Comparison of ENCODE assay signal across 13 cellular contexts in the genomic region with DNA sequence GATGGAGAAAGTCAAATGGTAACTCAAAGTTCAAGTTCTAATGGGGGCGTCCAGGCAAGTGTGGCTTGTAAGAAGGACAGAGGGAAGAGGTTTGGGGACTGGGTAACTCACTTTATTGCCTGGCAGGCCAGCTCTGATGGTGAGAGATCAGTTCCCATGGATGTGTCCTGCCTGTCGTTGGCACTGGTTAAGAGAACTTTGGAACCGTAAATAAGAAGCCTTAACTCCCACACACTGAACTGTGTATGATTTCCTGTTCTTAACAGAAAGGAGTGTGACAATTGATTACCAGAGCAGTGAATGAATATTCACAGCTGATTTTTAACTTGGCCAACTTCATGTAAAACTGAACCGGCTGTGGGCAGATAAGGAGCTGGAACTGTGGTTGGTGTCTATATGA.
"Had no signal": no experiment of that assay in that cellular context is flagged by ENCODE, and none has a peak within 500 bp of the region (broad histone marks: within the 10 kb centered on the region; RNA-seq: fewer than 3 reads in every experiment).

No MANE protein-coding gene starts in this region.

- H3K27me3 ChIP-seq: breast epithelium, pancreas had no signal

- H3K27ac ChIP-seq: breast epithelium, pancreas had no signal

- DNase-seq: activated CD4-positive, alpha-beta T cell treated with anti-CD3 and anti-CD28 coated beads, Interleukin-2, amount 50 U/mL, for 4 hours; activated CD4-positive, CD25-positive, alpha-beta regulatory T cell treated with anti-CD3 and anti-CD28 coated beads, Interleukin-2, amount 50 U/mL, for 72 hours; activated naive CD4-positive, alpha-beta T cell treated with Interleukin-2 at 50 U/mL for 16 hours; aorta; islet precursor cell; left ventricle myocardium superior; mesendoderm; pancreas; stimulated activated CD4-positive, alpha-beta T cell treated with anti-CD3 and anti-CD28 coated beads, Interleukin-15, amount 100 ng/mL, for 24 hours; stimulated activated CD4-positive, alpha-beta T cell treated with anti-CD3 and anti-CD28 coated beads, Interleukin-4, amount 100 ng/mL, for 1 hour; stimulated activated naive CD4-positive, alpha-beta T cell; trophoblast cell had no signal

- H3K36me3 ChIP-seq: pancreas had no signal

- H3K4me1 ChIP-seq: breast epithelium, pancreas had no signal

- H3K4me3 ChIP-seq: breast epithelium, pancreas had no signal

- H3K9me3 ChIP-seq: breast epithelium, pancreas had no signal
